32 cellular contexts compared by ENCODE assay signal in the genomic region with DNA sequence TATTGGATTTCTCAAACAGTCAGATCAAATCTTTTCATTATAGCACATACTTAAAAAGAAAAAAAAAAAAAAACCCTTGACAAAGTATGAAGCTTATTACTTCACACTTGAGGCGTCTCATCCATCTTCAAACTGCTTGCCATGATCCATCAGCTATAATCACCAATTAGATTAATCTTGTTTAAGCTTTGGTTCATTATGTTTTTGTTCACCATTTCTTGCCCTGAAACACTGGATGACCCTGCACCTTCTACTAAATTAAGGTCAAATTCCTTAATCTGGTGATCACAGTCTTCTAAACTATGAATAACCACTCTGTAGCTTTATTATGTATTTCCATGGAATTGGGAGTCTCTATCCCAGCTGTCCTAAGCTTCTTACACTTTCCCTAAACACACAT.
"Had no signal": no experiment of that assay in that cellular context is flagged by ENCODE, and none has a peak within 500 bp of the region (broad histone marks: within the 10 kb centered on the region; RNA-seq: fewer than 3 reads in every experiment).

No MANE protein-coding gene starts in this region.

- H3K27me3 Mint-ChIP-seq: activated CD4-positive, alpha-beta memory T cell treated with anti-CD3 and anti-CD28 coated beads for 36 hours; activated CD4-positive, alpha-beta T cell treated with anti-CD3 and anti-CD28 coated beads for 36 hours; activated CD4-positive, alpha-beta T cell treated with anti-CD3 and anti-CD28 coated beads, Interleukin-2, amount 10 ng/mL, durations not matched to agents 24 days and 14 days; activated CD8-positive, alpha-beta memory T cell treated with anti-CD3 and anti-CD28 coated beads, Interleukin-2, amount 10 ng/mL, durations not matched to agents 7 days and 5 days; activated naive CD4-positive, alpha-beta T cell treated with anti-CD3 and anti-CD28 coated beads, Interleukin-2, amount 50 U/mL, for 24 hours; activated naive CD8-positive, alpha-beta T cell treated with anti-CD3 and anti-CD28 coated beads, Interleukin-2, amount 50 U/mL, for 24 hours; central memory CD8-positive, alpha-beta T cell had no signal

- H3K27ac ChIP-seq: adrenal gland, ascending aorta, brain microvascular endothelial cell, colonic mucosa, esophagus muscularis mucosa, foreskin keratinocyte, gastrocnemius medialis had no signal

- H3K4me1 Mint-ChIP-seq: activated CD4-positive, alpha-beta T cell treated with anti-CD3 and anti-CD28 coated beads for 36 hours; activated CD4-positive, alpha-beta T cell treated with anti-CD3 and anti-CD28 coated beads, Interleukin-2, amount 10 ng/mL, durations not matched to agents 24 days and 14 days; activated CD8-positive, alpha-beta memory T cell treated with anti-CD3 and anti-CD28 coated beads, Interleukin-2, amount 10 ng/mL, durations not matched to agents 7 days and 5 days; activated naive CD4-positive, alpha-beta T cell treated with anti-CD3 and anti-CD28 coated beads, Interleukin-2, amount 50 U/mL, for 24 hours; activated naive CD8-positive, alpha-beta T cell treated with anti-CD3 and anti-CD28 coated beads for 36 hours; activated naive CD8-positive, alpha-beta T cell treated with anti-CD3 and anti-CD28 coated beads, Interleukin-2, amount 50 U/mL, for 24 hours; central memory CD8-positive, alpha-beta T cell had no signal

- H3K4me3 ChIP-seq: adrenal gland, ascending aorta, colonic mucosa, esophagus muscularis mucosa, gastrocnemius medialis, heart left ventricle had no signal

- H3K27ac Mint-ChIP-seq: activated CD4-positive, alpha-beta memory T cell treated with anti-CD3 and anti-CD28 coated beads for 36 hours; activated CD4-positive, alpha-beta T cell treated with anti-CD3 and anti-CD28 coated beads for 36 hours; activated CD4-positive, alpha-beta T cell treated with anti-CD3 and anti-CD28 coated beads, Interleukin-2, amount 10 ng/mL, durations not matched to agents 24 days and 14 days; activated CD8-positive, alpha-beta memory T cell treated with anti-CD3 and anti-CD28 coated beads, Interleukin-2, amount 10 ng/mL, durations not matched to agents 7 days and 5 days; activated CD8-positive, alpha-beta T cell treated with anti-CD3 and anti-CD28 coated beads, Interleukin-2, amount 10 ng/mL, durations not matched to agents 7 days and 5 days; activated naive CD4-positive, alpha-beta T cell treated with anti-CD3 and anti-CD28 coated beads for 36 hours; activated naive CD4-positive, alpha-beta T cell treated with anti-CD3 and anti-CD28 coated beads, Interleukin-2, amount 50 U/mL, for 24 hours; activated naive CD8-positive, alpha-beta T cell treated with anti-CD3 and anti-CD28 coated beads for 36 hours; activated naive CD8-positive, alpha-beta T cell treated with anti-CD3 and anti-CD28 coated beads, Interleukin-2, amount 50 U/mL, for 24 hours; activated T-helper 1 cell treated with anti-CD3 and anti-CD28 coated beads, Interleukin-12 subunit alpha, Interleukin-12 subunit beta, Interleukin-2, Interleukin-4 antibody, amounts not matched to agents 30 ng/mL and 10 ng/mL and 1 ng/mL, durations not matched to agents 14 hours and 24 hours and 36 hours; activated T-helper 2 cell treated with anti-CD3 and anti-CD28 coated beads, Interferon-gamma antibody, Interleukin-2, Interleukin-4, amounts not matched to agents 10 μg/mL and 5 μg/mL and 100 μg/mL, durations not matched to agents 14 hours and 24 hours and 36 hours had no signal

- H3K4me3 Mint-ChIP-seq: activated CD4-positive, alpha-beta memory T cell treated with anti-CD3 and anti-CD28 coated beads for 36 hours; activated CD4-positive, alpha-beta T cell treated with anti-CD3 and anti-CD28 coated beads for 36 hours; activated CD4-positive, alpha-beta T cell treated with anti-CD3 and anti-CD28 coated beads, Interleukin-2, amount 10 ng/mL, durations not matched to agents 24 days and 14 days; activated CD8-positive, alpha-beta memory T cell treated with anti-CD3 and anti-CD28 coated beads, Interleukin-2, amount 10 ng/mL, durations not matched to agents 7 days and 5 days; activated CD8-positive, alpha-beta T cell treated with anti-CD3 and anti-CD28 coated beads, Interleukin-2, amount 10 ng/mL, durations not matched to agents 7 days and 5 days; activated naive CD4-positive, alpha-beta T cell treated with anti-CD3 and anti-CD28 coated beads for 36 hours; activated naive CD4-positive, alpha-beta T cell treated with anti-CD3 and anti-CD28 coated beads, Interleukin-2, amount 50 U/mL, for 24 hours; activated naive CD8-positive, alpha-beta T cell treated with anti-CD3 and anti-CD28 coated beads for 36 hours; activated naive CD8-positive, alpha-beta T cell treated with anti-CD3 and anti-CD28 coated beads, Interleukin-2, amount 50 U/mL, for 24 hours; activated T-helper 1 cell treated with anti-CD3 and anti-CD28 coated beads, Interleukin-12 subunit alpha, Interleukin-12 subunit beta, Interleukin-2, Interleukin-4 antibody, amounts not matched to agents 30 ng/mL and 10 ng/mL and 1 ng/mL, durations not matched to agents 14 hours and 24 hours and 36 hours; central memory CD8-positive, alpha-beta T cell had no signal

- ATAC-seq: activated CD4-positive, alpha-beta T cell treated with anti-CD3 and anti-CD28 coated beads for 36 hours; activated CD8-positive, alpha-beta memory T cell treated with anti-CD3 and anti-CD28 coated beads, Interleukin-2, amount 10 ng/mL, durations not matched to agents 7 days and 5 days; activated CD8-positive, alpha-beta T cell treated with anti-CD3 and anti-CD28 coated beads, Interleukin-2, amount 10 ng/mL, durations not matched to agents 7 days and 5 days; activated naive CD8-positive, alpha-beta T cell treated with anti-CD3 and anti-CD28 coated beads, Interleukin-2, amount 50 U/mL, for 24 hours; foreskin keratinocyte; gastrocnemius medialis; heart left ventricle had no signal

- FAIRE-seq: bronchial epithelial cell had no signal

- H3K36me3 Mint-ChIP-seq: activated CD4-positive, alpha-beta memory T cell treated with anti-CD3 and anti-CD28 coated beads for 36 hours; activated CD8-positive, alpha-beta memory T cell treated with anti-CD3 and anti-CD28 coated beads, Interleukin-2, amount 10 ng/mL, durations not matched to agents 7 days and 5 days; activated naive CD4-positive, alpha-beta T cell treated with anti-CD3 and anti-CD28 coated beads, Interleukin-2, amount 50 U/mL, for 24 hours; activated naive CD8-positive, alpha-beta T cell treated with anti-CD3 and anti-CD28 coated beads for 36 hours had no signal

- H3K4me1 ChIP-seq: adrenal gland, ascending aorta, colonic mucosa, esophagus muscularis mucosa, foreskin keratinocyte, gastrocnemius medialis, heart left ventricle had no signal

- H3K27me3 ChIP-seq: adrenal gland, ascending aorta, brain microvascular endothelial cell, colonic mucosa, esophagus muscularis mucosa, foreskin keratinocyte, gastrocnemius medialis, heart left ventricle had no signal

- H3K36me3 ChIP-seq: adrenal gland, ascending aorta, brain microvascular endothelial cell, colonic mucosa, esophagus muscularis mucosa, gastrocnemius medialis, heart left ventricle had no signal

- H3K9me3 ChIP-seq: ascending aorta, colonic mucosa, esophagus muscularis mucosa, gastrocnemius medialis had no signal

- DNase-seq: activated CD4-positive, alpha-beta memory T cell treated with anti-CD3 and anti-CD28 coated beads for 36 hours; activated CD4-positive, alpha-beta T cell treated with anti-CD3 and anti-CD28 coated beads for 36 hours; activated CD4-positive, alpha-beta T cell treated with anti-CD3 and anti-CD28 coated beads, Interleukin-2, amount 10 ng/mL, durations not matched to agents 24 days and 14 days; activated CD4-positive, CD25-positive, alpha-beta regulatory T cell; activated CD4-positive, CD25-positive, alpha-beta regulatory T cell treated with anti-CD3 and anti-CD28 coated beads, Interleukin-2, amount 50 U/mL, for 72 hours; activated CD8-positive, alpha-beta memory T cell treated with anti-CD3 and anti-CD28 coated beads, Interleukin-2, amount 10 ng/mL, durations not matched to agents 7 days and 5 days; activated CD8-positive, alpha-beta memory T cell treated with anti-CD3 and anti-CD28 coated beads, Interleukin-2, amount 50 U/mL, for 4 hours; activated CD8-positive, alpha-beta T cell treated with anti-CD3 and anti-CD28 coated beads, Interleukin-2, amount 10 ng/mL, durations not matched to agents 7 days and 5 days; activated effector memory CD4-positive, alpha-beta T cell treated with anti-CD3 and anti-CD28 coated beads, Interleukin-2, amount 50 U/mL, for 16 hours; activated naive CD4-positive, alpha-beta T cell treated with anti-CD3 and anti-CD28 coated beads for 36 hours; activated naive CD8-positive, alpha-beta T cell treated with anti-CD3 and anti-CD28 coated beads for 36 hours; activated naive CD8-positive, alpha-beta T cell treated with anti-CD3 and anti-CD28 coated beads, Interleukin-2, amount 50 U/mL, for 24 hours; activated T-cell treated with anti-CD3 and anti-CD28 coated beads, Interleukin-2, amount 50 U/mL, for 1 hour; activated T-cell treated with anti-CD3 and anti-CD28 coated beads, Interleukin-2, amount 50 U/mL, for 48 hours; adrenal gland; amygdala; brain microvascular endothelial cell; colonic mucosa; effector memory CD4-positive, alpha-beta T cell; erythroblast; foreskin keratinocyte; gastrocnemius medialis; glutamatergic neuron; heart left ventricle; T-helper 2 cell had no signal

- H3K9me3 Mint-ChIP-seq: activated CD4-positive, alpha-beta T cell treated with anti-CD3 and anti-CD28 coated beads, Interleukin-2, amount 10 ng/mL, durations not matched to agents 24 days and 14 days; activated naive CD8-positive, alpha-beta T cell treated with anti-CD3 and anti-CD28 coated beads, Interleukin-2, amount 50 U/mL, for 24 hours; activated T-helper 1 cell treated with anti-CD3 and anti-CD28 coated beads, Interleukin-12 subunit alpha, Interleukin-12 subunit beta, Interleukin-2, Interleukin-4 antibody, amounts not matched to agents 30 ng/mL and 10 ng/mL and 1 ng/mL, durations not matched to agents 14 hours and 24 hours and 36 hours; activated T-helper 2 cell treated with anti-CD3 and anti-CD28 coated beads, Interferon-gamma antibody, Interleukin-2, Interleukin-4, amounts not matched to agents 10 μg/mL and 5 μg/mL and 100 μg/mL, durations not matched to agents 14 hours and 24 hours and 36 hours had no signal
